ENCODE assay signal across 9 cellular contexts in the genomic region with DNA sequence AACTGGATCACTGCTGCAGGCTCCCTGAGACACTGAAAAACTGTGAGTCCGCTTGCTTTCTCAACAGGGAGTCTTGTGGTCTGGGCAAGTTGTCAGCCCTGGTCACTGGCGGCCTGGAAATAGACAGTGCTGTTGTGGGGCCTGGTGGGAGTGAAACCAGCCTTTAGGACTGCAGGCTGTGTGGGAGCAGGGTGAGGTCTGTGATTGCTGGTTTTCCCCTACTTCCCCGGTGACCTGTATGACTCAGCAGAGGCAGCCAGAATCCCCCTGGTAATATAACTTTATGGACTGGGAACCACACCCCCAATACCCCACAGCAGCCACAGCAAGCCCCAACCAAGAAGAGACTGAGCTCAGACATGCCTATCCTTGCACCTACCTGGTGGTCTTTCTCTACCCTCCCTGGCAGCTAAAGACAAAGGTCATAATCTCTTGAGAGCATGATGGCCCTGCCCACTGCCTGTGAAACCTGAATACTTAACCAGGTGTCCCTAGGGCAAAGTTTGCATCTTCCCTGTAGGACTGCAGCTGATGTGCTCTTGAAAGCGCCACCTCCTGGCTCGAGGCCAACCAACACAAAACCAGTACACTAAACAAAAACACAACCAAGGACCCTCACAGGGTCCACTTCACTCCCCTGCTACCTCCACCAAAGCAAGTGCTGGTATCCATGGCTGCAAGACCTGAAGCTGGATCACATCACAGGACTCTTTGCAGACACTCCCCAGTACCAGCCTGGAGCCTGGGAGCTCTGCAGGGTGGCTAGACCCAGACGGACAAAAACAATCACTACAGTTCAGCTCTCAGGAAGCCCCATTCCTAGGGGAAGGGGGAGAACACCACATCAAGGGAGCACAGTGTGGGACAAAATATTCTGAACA. TPM values are rescaled to one million over a fixed set of nuclear protein-coding genes. Genes with fewer than 3 reads are reported as not detected.
DNase-seq lines count a peak whose midpoint lies in the region; ATAC-seq lines count a peak whose summit lies in the region.
"Had no signal": no experiment of that assay in that cellular context is flagged by ENCODE, and none has a peak within 500 bp of the region (broad histone marks: within the 10 kb centered on the region; RNA-seq: fewer than 3 reads in every experiment).

No MANE protein-coding gene starts in this region.

- H3K27ac Mint-ChIP-seq in immature natural killer cell: no peak overlapping the region
- no peak overlapping the region for H3K27ac Mint-ChIP-seq in activated T-cell treated with anti-CD3 and anti-CD28 coated beads, Interleukin-2, amount 50 U/mL, for 24 hours

- DNase-seq in DMS 273 (lab: John Stamatoyannopoulos, UW; ENCODE audit: unreplicated experiment) (peak; percentile 24), DMS 273 treated with DMSO at 0.1 percent for 48 hours (lab: John Stamatoyannopoulos, UW) (no peak), NCI-H1436 (lab: John Stamatoyannopoulos, UW) (peak; percentile 71), fibroblast of gingiva (ENCODE audit: low read depth) (peak; percentile 5), NOMO-1 treated with dmso at 0.1 percent for 144 hours (lab: John Stamatoyannopoulos, UW; ENCODE audit: unreplicated experiment) (no peak), immature natural killer cell (no peak)
- no peak for DNase-seq in activated T-cell treated with anti-CD3 and anti-CD28 coated beads, Interleukin-2, amount 50 U/mL, for 24 hours
- DNase-seq: naive B cell had no signal

- no peaks in the 10 kb centered on the region for H3K4me1 Mint-ChIP-seq in immature natural killer cell
- peaks cover 5% of the 10 kb centered on the region for H3K4me1 Mint-ChIP-seq in activated T-cell treated with anti-CD3 and anti-CD28 coated beads, Interleukin-2, amount 50 U/mL, for 24 hours (ENCODE audit: low read depth)

- H3K9me3 Mint-ChIP-seq in immature natural killer cell: no peaks in the 10 kb centered on the region
- no peaks in the 10 kb centered on the region for H3K9me3 Mint-ChIP-seq in activated T-cell treated with anti-CD3 and anti-CD28 coated beads, Interleukin-2, amount 50 U/mL, for 24 hours
- H3K9me3 Mint-ChIP-seq: naive B cell had no signal

- H3K27me3 Mint-ChIP-seq in immature natural killer cell (ENCODE audit: low read depth in 3 of 3): peaks cover 0 to 6% (median 3%) of the 10 kb centered on the region in 3 donors
- H3K27me3 Mint-ChIP-seq in activated T-cell treated with anti-CD3 and anti-CD28 coated beads, Interleukin-2, amount 50 U/mL, for 24 hours: no peaks in the 10 kb centered on the region

- H3K36me3 Mint-ChIP-seq in immature natural killer cell: peaks cover 0 to 4% (median 0%) of the 10 kb centered on the region in 3 donors
- no peaks in the 10 kb centered on the region for H3K36me3 Mint-ChIP-seq in activated T-cell treated with anti-CD3 and anti-CD28 coated beads, Interleukin-2, amount 50 U/mL, for 24 hours (ENCODE audit: low read depth)
- H3K36me3 Mint-ChIP-seq: naive B cell had no signal

- ATAC-seq in HG02588 (IDR thresholded peaks at IDR 0.05; ENCODE audit: unreplicated experiment): peak; percentile 98

- no peak overlapping the region for H3K4me3 Mint-ChIP-seq in immature natural killer cell
- H3K4me3 Mint-ChIP-seq in activated T-cell treated with anti-CD3 and anti-CD28 coated beads, Interleukin-2, amount 50 U/mL, for 24 hours: no peak overlapping the region
- H3K4me3 Mint-ChIP-seq: naive B cell had no signal

RNA-seq across cellular contexts. Expression of a gene that starts 7.2 kb away (rescaled TPM):
- 1 to 10 TPM in 2 of 3 donors, not detected in 1; 1.3 to 1.7 TPM for polyA plus RNA-seq in immature natural killer cell

RNA-seq across cellular contexts. Expression of a gene that starts 50.5 kb away (rescaled TPM):
- 10 to 100 TPM; 15.9 to 37.3 (median 23.4) TPM for polyA plus RNA-seq in immature natural killer cell

RNA-seq across cellular contexts. Expression of a gene that starts 50.7 kb away (rescaled TPM):
- polyA plus RNA-seq in immature natural killer cell: 10 to 100 TPM in 2 of 3 donors, 1 to 10 TPM in 1; 9.5 to 21.0 (median 10.4) TPM

Comparison
In these comparisons a context has a peak if more than half of its experiments do, and no peak if none do; other contexts are left out.
1. DNase-seq: peak in DMS 273 (single experiment), NCI-H1436 (single experiment) and fibroblast of gingiva (single experiment); none in DMS 273 treated with DMSO at 0.1 percent for 48 hours (single experiment), NOMO-1 treated with dmso at 0.1 percent for 144 hours (single experiment), immature natural killer cell (0 of 3) and activated T-cell treated with anti-CD3 and anti-CD28 coated beads, Interleukin-2, amount 50 U/mL, for 24 hours (single experiment).